In genomic region chr3:354433-354832, GRCh38 we compare ENCODE assay signal across 1 cellular context.
TF ChIP-seq lines count a peak whose summit lies in the region.

No MANE protein-coding gene starts in this region.

TF ChIP-seq in H1, 55 proteins besides CTCF, POLR2A, EP300 and RAD21 (continued from another document):
- no peak for TF ChIP-seq CHD7 (IDR thresholded peaks at IDR 0.05; ENCODE audit: insufficient replicate concordance, low read length)
- no peak for TF ChIP-seq CEBPB (IDR thresholded peaks at IDR 0.05; ENCODE audit: low read depth, low read length)
- TF ChIP-seq SP2 (IDR thresholded peaks at IDR 0.05; ENCODE audit: low read length), result no peak
- TF ChIP-seq RBBP5 (IDR thresholded peaks at IDR 0.05; ENCODE audit: borderline replicate concordance, low read depth, low read length), result no peak
- TF ChIP-seq TAF7 (optimal IDR thresholded peaks at IDR 0.05; ENCODE audit: borderline replicate concordance, low read depth, low read length), result no peak
- TF ChIP-seq TAF1 (IDR thresholded peaks at IDR 0.05; ENCODE audit: low read depth, low read length), result no peak
- no peak for TF ChIP-seq TCF12 (IDR thresholded peaks at IDR 0.05; ENCODE audit: low read depth, low read length)
